Comparison of ENCODE assay signal across 1 cellular context in genomic region chr5:61026004-61026403, GRCh38.
TF ChIP-seq lines count a peak whose summit lies in the region.

No MANE protein-coding gene starts in this region.

TF ChIP-seq in SK-N-SH, 30 proteins besides CTCF, POLR2A, EP300 and RAD21:
- no peak for TF ChIP-seq USF1 (IDR thresholded peaks at IDR 0.05; ENCODE audit: borderline replicate concordance, low read depth)
- TF ChIP-seq JUND (IDR thresholded peaks at IDR 0.05): no peak
- TF ChIP-seq MAX (IDR thresholded peaks at IDR 0.05; ENCODE audit: low read depth): no peak
- peak; percentile 85 for TF ChIP-seq RCOR1 (IDR thresholded peaks at IDR 0.05; ENCODE audit: low read length)
- TF ChIP-seq TCF12 (IDR thresholded peaks at IDR 0.05): peak; percentile 66; the same call in 1 of the 2 replicates
- peak; percentile 47 for TF ChIP-seq PBX3 (IDR thresholded peaks at IDR 0.05)
- peak; percentile 40; the same call in 1 of the 2 replicates for TF ChIP-seq TEAD4 (IDR thresholded peaks at IDR 0.05; ENCODE audit: borderline replicate concordance, insufficient read depth)
- TF ChIP-seq GABPA (IDR thresholded peaks at IDR 0.05; ENCODE audit: low read depth): no peak
- TF ChIP-seq ELF1 (IDR thresholded peaks at IDR 0.05): no peak
- no peak for TF ChIP-seq RXRA (IDR thresholded peaks at IDR 0.05; ENCODE audit: borderline replicate concordance, low read depth)
- TF ChIP-seq NRF1 (IDR thresholded peaks at IDR 0.05; ENCODE audit: low read depth, low read length): no peak
- no peak for TF ChIP-seq EZH2phosphoT487 (IDR thresholded peaks at IDR 0.05; ENCODE audit: borderline replicate concordance, low read depth)
- no peak for TF ChIP-seq NFIC (IDR thresholded peaks at IDR 0.05; ENCODE audit: borderline replicate concordance)
- TF ChIP-seq IRF3 (IDR thresholded peaks at IDR 0.05; ENCODE audit: low read depth, low read length): no peak
- TF ChIP-seq REST (IDR thresholded peaks at IDR 0.05; ENCODE audit: low read depth, low read length): no peak
- TF ChIP-seq GATA2 (CRISPR knock-in tag; IDR thresholded peaks at IDR 0.05): peak; percentile 82; the same call in 1 of the 2 replicates
- TF ChIP-seq MEF2A (IDR thresholded peaks at IDR 0.05; ENCODE audit: borderline replicate concordance, low read depth): no peak
- no peak for TF ChIP-seq SIN3A (IDR thresholded peaks at IDR 0.05; ENCODE audit: borderline replicate concordance, low read depth, low read length)
- TF ChIP-seq RFX5 (IDR thresholded peaks at IDR 0.05; ENCODE audit: low read length): 0 out of 2 replicates have a peak, but pooled peaks have one; percentile 58
- TF ChIP-seq FOXM1 (IDR thresholded peaks at IDR 0.05; ENCODE audit: low read depth): no peak
- TF ChIP-seq FOXJ3 (CRISPR knock-in tag; IDR thresholded peaks at IDR 0.05): peak; percentile 85
- TF ChIP-seq CHD2 (IDR thresholded peaks at IDR 0.05; ENCODE audit: low read length, partially characterized antibody): peak; percentile 79
- peak; percentile 55; the same call in 1 of the 2 replicates for TF ChIP-seq MXI1 (IDR thresholded peaks at IDR 0.05; ENCODE audit: low read depth, low read length)
- no peak for TF ChIP-seq YY1 (IDR thresholded peaks at IDR 0.05; ENCODE audit: low read depth)
- TF ChIP-seq POLR2AphosphoS5 (IDR thresholded peaks at IDR 0.05; ENCODE audit: low read depth, low read length): 0 out of 2 replicates have a peak, but pooled peaks have one; percentile 28
- no peak for TF ChIP-seq TAF1 (IDR thresholded peaks at IDR 0.05; ENCODE audit: borderline replicate concordance, low read depth, low read length)
- TF ChIP-seq ZBTB33 (IDR thresholded peaks at IDR 0.05; ENCODE audit: borderline replicate concordance, low read depth): no peak
- no peak for TF ChIP-seq SMC3 (IDR thresholded peaks at IDR 0.05; ENCODE audit: low read depth, low read length)
- TF ChIP-seq USF2 (IDR thresholded peaks at IDR 0.05; ENCODE audit: borderline replicate concordance, low read depth, low read length): no peak
- no peak for TF ChIP-seq FOSL2 (IDR thresholded peaks at IDR 0.05; ENCODE audit: borderline replicate concordance, low read depth)
TF ChIP-seq in SK-N-SH: peak in this region for 10.
